ENCODE assay signal across 8 cellular contexts in the genomic region with DNA sequence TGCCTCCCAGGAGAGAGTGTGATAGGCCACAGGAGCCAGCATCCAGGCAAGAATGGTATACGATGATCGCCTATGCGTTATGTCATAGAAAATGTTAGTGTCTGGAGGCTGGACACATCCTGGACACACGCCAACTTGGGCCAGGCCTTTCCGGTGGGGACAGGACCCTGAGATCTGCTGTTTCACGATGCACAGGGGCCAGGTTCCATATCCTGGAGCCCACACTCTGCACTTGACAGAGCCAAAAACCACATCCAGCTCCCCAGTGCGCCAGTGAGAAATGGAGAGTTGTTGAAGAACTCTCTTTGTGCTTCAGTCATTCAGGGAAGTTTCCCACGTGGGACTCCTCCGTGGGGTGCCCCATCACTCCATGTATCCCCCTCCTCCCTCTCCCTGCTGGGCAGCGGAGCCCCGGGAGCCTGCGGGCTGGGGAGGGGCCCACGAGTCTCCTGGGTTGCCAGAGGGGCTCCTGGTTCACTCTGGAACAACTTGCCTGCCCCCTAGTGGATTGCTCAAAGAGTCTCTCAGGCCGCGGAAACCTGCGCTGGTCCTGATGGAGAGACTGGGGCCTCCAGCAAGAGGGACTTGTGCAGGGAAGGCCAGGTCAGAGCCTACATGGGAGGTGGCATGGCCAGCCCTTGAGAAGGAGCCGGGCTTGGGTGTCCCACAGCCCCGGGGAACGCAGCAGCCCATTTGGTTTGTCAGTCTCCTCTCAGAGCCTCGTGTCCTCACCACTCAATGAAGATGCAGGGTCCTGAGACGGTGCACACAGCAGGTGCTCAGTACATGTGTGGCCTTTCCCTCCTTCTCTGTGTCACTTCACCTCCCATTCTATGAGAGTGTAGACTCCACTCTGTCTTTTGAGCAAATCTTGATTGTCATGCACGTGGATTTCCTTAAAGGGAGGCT. TPM values are rescaled to one million over a fixed set of nuclear protein-coding genes. Genes with fewer than 3 reads are reported as not detected.
DNase-seq lines count a peak whose midpoint lies in the region; ATAC-seq and TF ChIP-seq lines count a peak whose summit lies in the region.

No MANE protein-coding gene starts in this region.

- WGBS in H9 (ENCODE audit: extremely low coverage, insufficient read length, low lambda C conversion rate) = no CpG with 5 or more reads among the region's 22 CpGs

- H4K20me1 ChIP-seq in H9 (ENCODE audit: control insufficient read depth, insufficient read depth, insufficient read length) = no peaks in the 10 kb centered on the region

- no peak overlapping the region for H2BK120ac ChIP-seq in H9 (ENCODE audit: low read depth, low read length, poor library complexity, severe bottlenecking)

- H4K8ac ChIP-seq in H9 (replicated peaks; ENCODE audit: insufficient read length, low read depth, low read length) = no peak overlapping the region

- H3K79me1 ChIP-seq in H9 (ENCODE audit: insufficient read depth, low read depth, low read length, poor library complexity, severe bottlenecking) = no peaks in the 10 kb centered on the region

- H3K18ac ChIP-seq in H9 (ENCODE audit: insufficient read length, low read depth, low read length) = no peak overlapping the region

- peaks cover 0 to 3% of the 10 kb centered on the region in 2 donors for H3K36me3 Mint-ChIP-seq in CD14-positive monocyte
- peaks cover 0 to 5% (median 4%) of the 10 kb centered on the region in 3 experiments; a peak in 2 of 7 replicates for H3K36me3 Mint-ChIP-seq in H9 (ENCODE audit: insufficient read depth in 1 of 3, low read depth in 3 of 3)
- H3K36me3 Mint-ChIP-seq in activated B cell treated with CpG ODN at 0.5 μM for 24 hours (ENCODE audit: low read depth) = no peaks in the 10 kb centered on the region

- no peak overlapping the region for H3K23ac ChIP-seq in H9 (ENCODE audit: insufficient read length, low read depth, low read length)

- POLR2A ChIA-PET in activated B cell treated with CpG ODN at 0.5 μM for 24 hours (lab: Charles Lee) = interaction anchor here (0.6 kb wide), 1 partner anchor 81 kb away, joined by 3 read pairs; no protein-coding TSS in a partner anchor

- no peak overlapping the region for H3K4me3 Mint-ChIP-seq in CD14-positive monocyte
- no peak overlapping the region for H3K4me3 Mint-ChIP-seq in H9
- H3K4me3 Mint-ChIP-seq in activated B cell treated with CpG ODN at 0.5 μM for 24 hours = no peak overlapping the region

- H3K9ac ChIP-seq in H9 (ENCODE audit: extremely low read depth, insufficient read length, low read length) = no peak overlapping the region

- peaks cover 35 to 52% (median 38%) of the 10 kb centered on the region in 3 donors for H3K27me3 Mint-ChIP-seq in CD14-positive monocyte (ENCODE audit: low read depth in 3 of 3)
- peaks cover 28% of the 10 kb centered on the region for H3K27me3 Mint-ChIP-seq in H9 (ENCODE audit: low read depth)
- H3K27me3 Mint-ChIP-seq in activated B cell treated with CpG ODN at 0.5 μM for 24 hours = peaks cover 37% of the 10 kb centered on the region

- no peak overlapping the region for H3K56ac ChIP-seq in H9 (ENCODE audit: insufficient read length, low read depth, low read length)

- H3K4ac ChIP-seq in H9 (ENCODE audit: low read depth, low read length) = no peak overlapping the region

- no peaks in the 10 kb centered on the region for H3K4me1 ChIP-seq in H9 (ENCODE audit: insufficient read depth, low read length)

- no peak overlapping the region for H4K5ac ChIP-seq in H9 (ENCODE audit: insufficient read length, low read depth, low read length)

- no peak overlapping the region for H2BK20ac ChIP-seq in H9 (ENCODE audit: low read depth, low read length, poor library complexity, severe bottlenecking)

- no peak overlapping the region for H3K27ac ChIP-seq in H9 (ENCODE audit: insufficient read length, low read depth, low read length)

- no peak overlapping the region for H2AK5ac ChIP-seq in H9 (ENCODE audit: insufficient read length, low read length)

- H3T11ph ChIP-seq in H9 (ENCODE audit: low read length) = no peak overlapping the region

- H2BK5ac ChIP-seq in H9 (ENCODE audit: insufficient read length, low read length) = no peak overlapping the region

- H3K4me2 ChIP-seq in H9 (ENCODE audit: insufficient read depth, insufficient read length, low read length) = no peak overlapping the region

- no peak overlapping the region for H2BK12ac ChIP-seq in H9 (ENCODE audit: insufficient read length, low read depth, low read length)

- peak overlapping the region in 2 of 7 donors; percentile 27 to 79 for H3K27ac Mint-ChIP-seq in CD14-positive monocyte
- no peak overlapping the region for H3K27ac Mint-ChIP-seq in H9
- H3K27ac Mint-ChIP-seq in activated B cell treated with CpG ODN at 0.5 μM for 24 hours = no peak overlapping the region

- H3K79me2 ChIP-seq in H9 (ENCODE audit: insufficient read depth, low read length) = no peaks in the 10 kb centered on the region

- DNase-seq in CD14-positive monocyte (ENCODE audit: low spot score) (peak; percentile 56), H9 (peak; percentile 88), NCI-H2227 treated with DMSO at 0.1 percent for 48 hours (lab: John Stamatoyannopoulos, UW) (peak; percentile 63), activated B cell treated with CpG ODN at 0.5 μM for 24 hours (peak; percentile 62), kidney tubule cell (ENCODE audit: low spot score) (peak; percentile 54)
- peak; percentile 38 for DNase-seq in central memory CD4-positive, alpha-beta T cell
- DNase-seq in stimulated activated CD4-positive, alpha-beta T cell treated with anti-CD3 and anti-CD28 coated beads, Interleukin-2, amount 100 ng/mL, for 4 hours (ENCODE audit: low read depth) = peak; percentile 38

- no peaks in the 10 kb centered on the region for H3K23me2 ChIP-seq in H9 (ENCODE audit: insufficient read length, low read depth, low read length, poor library complexity, severe bottlenecking)

- no peaks in the 10 kb centered on the region for H3K9me3 ChIP-seq in H9 (ENCODE audit: control insufficient read depth, low read depth, low read length)

- ATAC-seq in activated B cell treated with CpG ODN at 0.5 μM for 24 hours (ENCODE audit: low read depth) = peak; percentile 77
- ATAC-seq in GM18858 (IDR thresholded peaks at IDR 0.05; ENCODE audit: unreplicated experiment) = no peak

- TF ChIP-seq CTCF in CD14-positive monocyte (IDR thresholded peaks at IDR 0.05) (peak; percentile 89), H9 (conservative IDR thresholded peaks at IDR 0.05) (peak; percentile 93), activated B cell treated with CpG ODN at 0.5 μM for 24 hours (IDR thresholded peaks at IDR 0.05) (no peak)

- H3K4me1 Mint-ChIP-seq in CD14-positive monocyte = peaks cover 33% of the 10 kb centered on the region
- peaks cover 0 to 8% of the 10 kb centered on the region in 2 experiments; a peak in 2 of 4 replicates for H3K4me1 Mint-ChIP-seq in H9
- H3K4me1 Mint-ChIP-seq in activated B cell treated with CpG ODN at 0.5 μM for 24 hours = peaks cover 50% of the 10 kb centered on the region

- H4K91ac ChIP-seq in H9 (ENCODE audit: insufficient read length, low read depth, low read length) = no peak overlapping the region

- no peak overlapping the region for H3K14ac ChIP-seq in H9 (ENCODE audit: insufficient read depth, low read length)

- H2BK15ac ChIP-seq in H9 (ENCODE audit: low read depth, low read length) = no peak overlapping the region

- CTCF ChIA-PET in activated B cell treated with CpG ODN at 0.5 μM for 24 hours (lab: Charles Lee) = interaction anchor here (0.6 to 10.1 kb wide), 12 partner anchors 8 to 473 kb away, joined by 3 to 116 read pairs (median 4); no protein-coding TSS in a partner anchor

- H3K9me3 Mint-ChIP-seq in CD14-positive monocyte = peaks cover 0 to 6% (median 2%) of the 10 kb centered on the region in 7 donors
- H3K9me3 Mint-ChIP-seq in H9 = no peaks in the 10 kb centered on the region; a peak in 1 of 5 replicates
- no peaks in the 10 kb centered on the region for H3K9me3 Mint-ChIP-seq in activated B cell treated with CpG ODN at 0.5 μM for 24 hours

- no peaks in the 10 kb centered on the region; the same call in 1 of the 2 replicates for H3K27me3 ChIP-seq in H9 (ENCODE audit: insufficient read depth, low read length)

- no peak overlapping the region for H2AFZ ChIP-seq in H9 (ENCODE audit: low read length)

- intact Hi-C loops in CD14-positive monocyte (cut with micrococcal nuclease) = loop anchor here (2.0 to 10.0 kb wide), 2 partner anchors 70 to 476 kb away; a partner anchor contains a TSS
- intact Hi-C loops in activated B cell treated with CpG ODN at 0.5 μM for 24 hours (cut with micrococcal nuclease) = loop anchor here (1.0 to 5.0 kb wide), 5 partner anchors 82 to 472 kb away; no protein-coding TSS in a partner anchor

RNA-seq across cellular contexts. Expression of a gene that starts 10.2 kb away (rescaled TPM):
- not detected for polyA plus RNA-seq in CD14-positive monocyte
- total RNA-seq in H9 (2021) = 0.46 and 0.59 TPM in 2 replicates
- 25.8 and 27.8 TPM in 2 replicates for total RNA-seq in activated B cell treated with CpG ODN at 0.5 μM for 24 hours

Comparison
In these comparisons a context has a peak if more than half of its experiments do, and no peak if none do; other contexts are left out.
1. DNase-seq: peak in every context shown above with its lines; median percentile 88 in H9; 63 in NCI-H2227 treated with DMSO at 0.1 percent for 48 hours; 62 in activated B cell treated with CpG ODN at 0.5 μM for 24 hours; 56 in CD14-positive monocyte; 54 in kidney tubule cell; 38 in central memory CD4-positive, alpha-beta T cell; 38 in stimulated activated CD4-positive, alpha-beta T cell treated with anti-CD3 and anti-CD28 coated beads, Interleukin-2, amount 100 ng/mL, for 4 hours.
2. RNA of a gene that starts 10.2 kb away (total RNA-seq): 25.8 to 27.8 TPM in activated B cell treated with CpG ODN at 0.5 μM for 24 hours; 0.46 to 0.59 TPM in H9; every median in the first group is over 10 times any median in the second.